ENCODE assay signal across 8 cellular contexts in genomic region chr2:18428516-18428915, GRCh38.
"Had no signal": no experiment of that assay in that cellular context is flagged by ENCODE, and none has a peak within 500 bp of the region (broad histone marks: within the 10 kb centered on the region; RNA-seq: fewer than 3 reads in every experiment).

No MANE protein-coding gene starts in this region.

- H3K36me3 Mint-ChIP-seq: IgD-negative memory B cell had no signal

- H3K27ac ChIP-seq: HL-60, KMS-11 had no signal

- H3K27ac Mint-ChIP-seq: IgD-negative memory B cell had no signal

- H3K4me3 ChIP-seq: K562 had no signal

- H3K4me1 Mint-ChIP-seq: IgD-negative memory B cell had no signal

- FAIRE-seq: HTR-8/SVneo, K562 had no signal

- H3K9ac ChIP-seq: KMS-11 had no signal

- H3K4me3 Mint-ChIP-seq: IgD-negative memory B cell had no signal

- H3K4me2 ChIP-seq: KMS-11 had no signal

- H3K9me3 Mint-ChIP-seq: IgD-negative memory B cell had no signal

- ATAC-seq: K562 had no signal

- DNase-seq: IMR-90, KBM-7, KG1 had no signal
